Comparison of ENCODE assay signal across 22 cellular contexts in genomic region chr1:18307329-18307898, GRCh38.
A peak's percentile ranks its signal among the peaks of the same experiment; 100 is the strongest.
DNase-seq lines count a peak whose midpoint lies in the region; ATAC-seq, FAIRE-seq and TF ChIP-seq lines count a peak whose summit lies in the region.
"Had no signal": no experiment of that assay in that cellular context is flagged by ENCODE, and none has a peak within 500 bp of the region (broad histone marks: within the 10 kb centered on the region; RNA-seq: fewer than 3 reads in every experiment).

No MANE protein-coding gene starts in this region.

- TF ChIP-seq EP300 in K562 (IDR thresholded peaks at IDR 0.05; ENCODE audit: low read length): no peak

- WGBS in K562 (ENCODE audit: insufficient coverage, low coverage, missing lambda C conversion rate): 2% methylated on average over 13 of the region's 13 CpGs

- no peak overlapping the region for H2AFZ ChIP-seq in K562 (ENCODE audit: low read depth, low read length)

- H3K9ac ChIP-seq in K562 (ENCODE audit: insufficient read depth in 1 of 2, low read depth in 2 of 2, low read length in 2 of 2): no peak overlapping the region
- no peak overlapping the region for H3K9ac ChIP-seq in kidney (ENCODE audit: low read length in 2 of 2)
- H3K9ac ChIP-seq: BLaER1 had no signal

- no TSS peak for BruUV-seq in K562 (replicated peaks; lab: Mats Ljungman, UMichigan)

- H3K4me3 ChIP-seq in HEK293 (ENCODE audit: low read depth, low read length) (no peak overlapping the region), K562 (no peak overlapping the region), kidney (ENCODE audit: low read length in 2 of 2) (no peak overlapping the region)
- H3K4me3 ChIP-seq: BLaER1 had no signal

- H3K27ac Mint-ChIP-seq in stimulated activated naive B cell treated with anti-CD40 and anti-IgM and Interleukin-4, amounts not matched to agents 10 μg/mL and 1 μg/mL and 100 μg/mL, for 72 hours: no peak overlapping the region
- H3K27ac Mint-ChIP-seq: CD4-positive, alpha-beta memory T cell; CD4-positive, CD25-positive, alpha-beta regulatory T cell; CD8-positive, alpha-beta memory T cell had no signal

- no peak overlapping the region for H3K4me2 ChIP-seq in K562 (ENCODE audit: insufficient read depth, low read length)
- H3K4me2 ChIP-seq: BLaER1 had no signal

- 0 out of 2 replicates have a peak, but pooled peaks cover 13% of the 10 kb centered on the region for H4K20me1 ChIP-seq in K562 (replicated peaks; ENCODE audit: control insufficient read depth, insufficient read depth, low read length)
- H4K20me1 ChIP-seq: BLaER1 had no signal

- TF ChIP-seq CTCF in HEK293 (tag by site-specific recombination; IDR thresholded peaks at IDR 0.05) (no peak), K562 (IDR thresholded peaks at IDR 0.05 in 2 of 3, conservative IDR thresholded peaks at IDR 0.05 in 1 of 3; ENCODE audit: insufficient read depth in 2 of 3, low read depth in 1 of 3, low read length in 3 of 3) (no peak), kidney (IDR thresholded peaks at IDR 0.05; ENCODE audit: borderline replicate concordance, extremely low read depth, insufficient read depth) (no peak)

- H3K4me1 Mint-ChIP-seq in stimulated activated naive B cell treated with anti-CD40 and anti-IgM and Interleukin-4, amounts not matched to agents 10 μg/mL and 1 μg/mL and 100 μg/mL, for 72 hours: no peaks in the 10 kb centered on the region
- H3K4me1 Mint-ChIP-seq: CD14-positive monocyte; CD4-positive, alpha-beta memory T cell; CD4-positive, CD25-positive, alpha-beta regulatory T cell; CD8-positive, alpha-beta memory T cell had no signal

- H3K36me3 ChIP-seq in HEK293 (ENCODE audit: control insufficient read depth in 2 of 2, insufficient read depth in 1 of 2, low read length in 2 of 2) (no peaks in the 10 kb centered on the region), K562 (ENCODE audit: control insufficient read depth, insufficient read depth, low read length) (no peaks in the 10 kb centered on the region), kidney (ENCODE audit: control insufficient read depth in 1 of 2, insufficient read depth in 2 of 2, low read length in 2 of 2) (no peaks in the 10 kb centered on the region)
- H3K36me3 ChIP-seq: BE2C, BLaER1 had no signal

- no peak for TF ChIP-seq POLR2A in K562 (conservative IDR thresholded peaks at IDR 0.05)

- H3K4me3 Mint-ChIP-seq in stimulated activated naive B cell treated with anti-CD40 and anti-IgM and Interleukin-4, amounts not matched to agents 10 μg/mL and 1 μg/mL and 100 μg/mL, for 72 hours: no peak overlapping the region
- H3K4me3 Mint-ChIP-seq: CD14-positive monocyte; CD4-positive, alpha-beta memory T cell; CD4-positive, CD25-positive, alpha-beta regulatory T cell; CD8-positive, alpha-beta memory T cell had no signal

- peaks cover 12 to 13% of the 10 kb centered on the region in 2 donors for H3K27me3 Mint-ChIP-seq in stimulated activated naive B cell treated with anti-CD40 and anti-IgM and Interleukin-4, amounts not matched to agents 10 μg/mL and 1 μg/mL and 100 μg/mL, for 72 hours
- H3K27me3 Mint-ChIP-seq: CD4-positive, CD25-positive, alpha-beta regulatory T cell had no signal

- H3K9me1 ChIP-seq in K562 (ENCODE audit: control insufficient read depth, insufficient read depth, low read length): no peaks in the 10 kb centered on the region

- TF ChIP-seq RAD21 in K562 (CRISPR knock-in tag; conservative IDR thresholded peaks at IDR 0.05 in 1 of 2, IDR thresholded peaks at IDR 0.05 in 1 of 2): no peak

- peaks cover 0 to 16% of the 10 kb centered on the region in 2 experiments; a peak in 2 of 5 replicates for H3K27me3 ChIP-seq in K562 (ENCODE audit: control insufficient read depth in 2 of 2, insufficient read depth in 2 of 2, low read length in 2 of 2)
- H3K27me3 ChIP-seq: BE2C, BLaER1 had no signal

- H3K36me3 Mint-ChIP-seq in stimulated activated naive B cell treated with anti-CD40 and anti-IgM and Interleukin-4, amounts not matched to agents 10 μg/mL and 1 μg/mL and 100 μg/mL, for 72 hours: no peaks in the 10 kb centered on the region
- H3K36me3 Mint-ChIP-seq: CD14-positive monocyte; CD4-positive, alpha-beta memory T cell; CD4-positive, CD25-positive, alpha-beta regulatory T cell; CD8-positive, alpha-beta memory T cell had no signal

- DNase-seq in K562 (ENCODE audit: extremely low read depth in 1 of 4, low spot score in 3 of 4) (no peak), kidney (peak; percentile 28), D341Med (ENCODE audit: low spot score) (no peak)
- DNase-seq in stimulated activated naive B cell treated with anti-CD40 and anti-IgM and Interleukin-4, amounts not matched to agents 10 μg/mL and 1 μg/mL and 100 μg/mL, for 72 hours: no peak
- DNase-seq: 8988T; ACHN; BE2C; C1 segment of cervical spinal cord; CD4-positive, alpha-beta memory T cell; CD4-positive, CD25-positive, alpha-beta regulatory T cell; CD8-positive, alpha-beta memory T cell; COR-L47; DMS79 treated with DMSO at 0.1 percent for 48 hours; GF-D8 had no signal

- CTCF ChIA-PET in HEK293 (lab: Yijun Ruan, JAX): interaction anchor here (0.7 to 0.8 kb wide), 2 partner anchors 8 to 88 kb away, joined by 3 to 4 read pairs; no protein-coding TSS in a partner anchor
- CTCF ChIA-PET in K562 (lab: Yijun Ruan, JAX; ENCODE audit: low intra/inter-chr PET ratio): no interaction called here

- ATAC-seq in K562 (no peak), GM18858 (IDR thresholded peaks at IDR 0.05; ENCODE audit: unreplicated experiment) (no peak)
- ATAC-seq in stimulated activated naive B cell treated with anti-CD40 and anti-IgM and Interleukin-4, amounts not matched to agents 10 μg/mL and 1 μg/mL and 100 μg/mL, for 72 hours (replicated peaks): no peak

- H3K9me3 ChIP-seq in HEK293 (ENCODE audit: control insufficient read depth, insufficient read depth, low read depth, low read length) (no peaks in the 10 kb centered on the region), K562 (replicated peaks; ENCODE audit: control insufficient read depth, insufficient read depth, low read depth, low read length) (no peaks in the 10 kb centered on the region), kidney (ENCODE audit: control insufficient read depth in 1 of 2, low read length in 2 of 2) (no peaks in the 10 kb centered on the region)
- H3K9me3 ChIP-seq: BE2C, BLaER1 had no signal

- POLR2A ChIA-PET in HEK293 (lab: Yijun Ruan, JAX): no interaction called here
- POLR2A ChIA-PET in K562 (lab: Yijun Ruan, JAX): no interaction called here

- in situ Hi-C loops in K562 (cut with MboI): no loop called here

- FAIRE-seq in K562 (lab: Jason Lieb, UNC) (no peak), kidney (lab: Jason Lieb, UNC) (no peak)
- FAIRE-seq: A204.1, D721Med, G401.6, GM12891 had no signal

- H3K4me1 ChIP-seq in HEK293 (ENCODE audit: control insufficient read depth, insufficient read depth, low read length) (no peaks in the 10 kb centered on the region), K562 (replicated peaks in 1 of 2; ENCODE audit: control insufficient read depth in 2 of 2, insufficient read depth in 2 of 2, low read length in 2 of 2) (no peaks in the 10 kb centered on the region), kidney (ENCODE audit: control insufficient read depth in 1 of 2, insufficient read depth in 1 of 2, low read depth in 1 of 2, low read length in 2 of 2) (no peaks in the 10 kb centered on the region)
- H3K4me1 ChIP-seq: BE2C had no signal

- H3K27ac ChIP-seq in HEK293 (ENCODE audit: extremely low read depth, low read depth, low read length) (no peak overlapping the region), K562 (ENCODE audit: extremely low read depth, low read depth, low read length) (no peak overlapping the region), kidney (ENCODE audit: low read depth in 2 of 2, low read length in 2 of 2) (no peak overlapping the region)
- H3K27ac ChIP-seq: BLaER1 had no signal

- no peaks in the 10 kb centered on the region for H3K79me2 ChIP-seq in K562 (ENCODE audit: control insufficient read depth, insufficient read depth, low read length)

- intact Hi-C loops in K562 (cut with micrococcal nuclease): no loop called here
- intact Hi-C loops in kidney (cut with DNase I): no loop called here

- H3K9me3 Mint-ChIP-seq in stimulated activated naive B cell treated with anti-CD40 and anti-IgM and Interleukin-4, amounts not matched to agents 10 μg/mL and 1 μg/mL and 100 μg/mL, for 72 hours: peaks cover 4 to 7% of the 10 kb centered on the region in 2 donors

TF ChIP-seq in HEK293, 187 proteins besides CTCF, POLR2A, EP300 and RAD21:
- TF ChIP-seq ZNF768 (tag by site-specific recombination; IDR thresholded peaks at IDR 0.05) (peak; percentile 64; the same call in 1 of the 2 replicates), ELK4 (IDR thresholded peaks at IDR 0.05; ENCODE audit: borderline replicate concordance, low read depth, low read length) (no peak)

TF ChIP-seq in K562, 482 proteins besides CTCF, POLR2A, EP300 and RAD21 (continues in another document):
- no peak for TF ChIP-seq MAFG (tag; conservative IDR thresholded peaks at IDR 0.05)
- no peak for TF ChIP-seq CCNT2 (IDR thresholded peaks at IDR 0.05; ENCODE audit: borderline replicate concordance, extremely low read depth, insufficient read length, low read depth, low read length)
- no peak for TF ChIP-seq GTF2F1 (IDR thresholded peaks at IDR 0.05; ENCODE audit: low read depth, low read length)
- no peak for TF ChIP-seq HDAC3 (IDR thresholded peaks at IDR 0.05; ENCODE audit: borderline replicate concordance, partially characterized antibody)
- TF ChIP-seq ZFP36 (IDR thresholded peaks at IDR 0.05; ENCODE audit: low read depth, low read length, partially characterized antibody): peak; percentile 85
- TF ChIP-seq ADNP (tag; IDR thresholded peaks at IDR 0.05): 0 out of 2 replicates have a peak, but pooled peaks have one; percentile 37
- TF ChIP-seq RCOR1 (IDR thresholded peaks at IDR 0.05; ENCODE audit: borderline replicate concordance in 1 of 2, low read depth in 2 of 2, low read length in 2 of 2): no peak
- no peak for TF ChIP-seq ATF1 (CRISPR knock-in tag; IDR thresholded peaks at IDR 0.05)
- TF ChIP-seq ATF1 (tag; IDR thresholded peaks at IDR 0.05): no peak
- TF ChIP-seq, protein P1, sequence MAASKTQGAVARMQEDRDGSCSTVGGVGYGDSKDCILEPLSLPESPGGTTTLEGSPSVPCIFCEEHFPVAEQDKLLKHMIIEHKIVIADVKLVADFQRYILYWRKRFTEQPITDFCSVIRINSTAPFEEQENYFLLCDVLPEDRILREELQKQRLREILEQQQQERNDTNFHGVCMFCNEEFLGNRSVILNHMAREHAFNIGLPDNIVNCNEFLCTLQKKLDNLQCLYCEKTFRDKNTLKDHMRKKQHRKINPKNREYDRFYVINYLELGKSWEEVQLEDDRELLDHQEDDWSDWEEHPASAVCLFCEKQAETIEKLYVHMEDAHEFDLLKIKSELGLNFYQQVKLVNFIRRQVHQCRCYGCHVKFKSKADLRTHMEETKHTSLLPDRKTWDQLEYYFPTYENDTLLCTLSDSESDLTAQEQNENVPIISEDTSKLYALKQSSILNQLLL (CRISPR knock-in tag; IDR thresholded peaks at IDR 0.05; ENCODE audit: borderline replicate concordance): no peak
